ENCODE assay signal across 22 cellular contexts in the genomic region with DNA sequence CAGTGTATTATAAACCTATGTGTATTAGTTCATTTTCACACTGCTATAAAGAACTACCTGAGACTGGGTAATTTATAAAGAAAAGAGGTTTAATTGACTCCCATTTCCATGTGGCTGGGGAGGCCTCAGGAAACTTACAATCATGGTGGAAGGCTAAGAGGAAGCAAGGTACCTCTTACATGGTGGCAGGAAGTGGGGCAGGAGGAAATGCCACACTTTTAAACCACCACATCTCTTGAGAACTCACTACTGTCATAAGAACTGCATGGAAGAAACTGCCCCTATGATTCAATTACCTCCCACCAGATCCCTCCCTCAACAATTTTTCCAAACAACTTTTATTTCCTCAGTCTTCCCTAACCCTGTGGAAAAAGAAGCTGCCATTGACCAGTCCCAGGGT. TPM values are rescaled to one million over a fixed set of nuclear protein-coding genes. Genes with fewer than 3 reads are reported as not detected.
DNase-seq lines count a peak whose midpoint lies in the region; ATAC-seq and TF ChIP-seq lines count a peak whose summit lies in the region.
"Had no signal": no experiment of that assay in that cellular context is flagged by ENCODE, and none has a peak within 500 bp of the region (broad histone marks: within the 10 kb centered on the region; RNA-seq: fewer than 3 reads in every experiment).

No MANE protein-coding gene starts in this region.

- no peak for DNase-seq in activated naive CD8-positive, alpha-beta T cell treated with anti-CD3 and anti-CD28 coated beads for 36 hours
- no peak for DNase-seq in Karpas-422
- no peak for DNase-seq in GM03348 (ENCODE audit: low spot score)
- DNase-seq in mesothelial cell of epicardium (ENCODE audit: low spot score in 2 of 2, unreplicated experiment in 2 of 2), result no peak
- DNase-seq: ACHN; COR-L47; DMS 273 treated with DMSO at 0.1 percent for 48 hours; H7; KG1; NCI-H1092 treated with DMSO at 0.1 percent for 48 hours; NCI-H146; NCI-H2081; NCI-H2171 treated with DMSO at 0.1 percent for 48 hours; NCI-H446 treated with DMSO at 0.1 percent for 48 hours; NCI-H748 treated with DMSO at 0.1 percent for 48 hours; NK-92 treated with Interleukin-12 subunit alpha and Interleukin-12 subunit beta, amount 100 ng/mL, for 24 hours had no signal

- no peak overlapping the region for H3K4me3 Mint-ChIP-seq in activated naive CD8-positive, alpha-beta T cell
- no peak overlapping the region for H3K4me3 Mint-ChIP-seq in activated naive CD8-positive, alpha-beta T cell treated with anti-CD3 and anti-CD28 coated beads for 36 hours
- no peak overlapping the region for H3K4me3 Mint-ChIP-seq in activated T-helper 17 cell treated with anti-CD3 and anti-CD28 coated beads, Interleukin-2, amount 50 U/mL, for 72 hours
- H3K4me3 Mint-ChIP-seq in mesothelial cell of epicardium, result no peak overlapping the region

- H3K79me2 ChIP-seq in Loucy (ENCODE audit: insufficient read depth, low read length), result no peaks in the 10 kb centered on the region
- H3K79me2 ChIP-seq in Karpas-422 (ENCODE audit: low read length), result no peaks in the 10 kb centered on the region

- H3K27me3 ChIP-seq in Loucy (ENCODE audit: insufficient read depth, low read length, poor library complexity, severe bottlenecking) (no peaks in the 10 kb centered on the region), Karpas-422 (ENCODE audit: low read length) (no peaks in the 10 kb centered on the region)

- H3K27ac Mint-ChIP-seq in activated naive CD8-positive, alpha-beta T cell, result peak overlapping the region; percentile 51
- no peak overlapping the region for H3K27ac Mint-ChIP-seq in activated naive CD8-positive, alpha-beta T cell treated with anti-CD3 and anti-CD28 coated beads for 36 hours
- H3K27ac Mint-ChIP-seq in activated T-helper 17 cell treated with anti-CD3 and anti-CD28 coated beads, Interleukin-2, amount 50 U/mL, for 72 hours, result peak overlapping the region; percentile 15
- no peak overlapping the region for H3K27ac Mint-ChIP-seq in mesothelial cell of epicardium

- H3K27ac ChIP-seq in Karpas-422 (ENCODE audit: low read length), result no peak overlapping the region
- H3K27ac ChIP-seq: C4-2B had no signal

- peaks cover 7% of the 10 kb centered on the region for H3K4me1 Mint-ChIP-seq in activated naive CD8-positive, alpha-beta T cell (ENCODE audit: low read depth)
- peaks cover 8% of the 10 kb centered on the region for H3K4me1 Mint-ChIP-seq in activated naive CD8-positive, alpha-beta T cell treated with anti-CD3 and anti-CD28 coated beads for 36 hours
- H3K4me1 Mint-ChIP-seq in activated T-helper 17 cell treated with anti-CD3 and anti-CD28 coated beads, Interleukin-2, amount 50 U/mL, for 72 hours, result peaks cover 7% of the 10 kb centered on the region
- H3K4me1 Mint-ChIP-seq in mesothelial cell of epicardium, result no peaks in the 10 kb centered on the region

- H3K9me2 ChIP-seq in Loucy (replicated peaks; ENCODE audit: low read depth, low read length), result no peaks in the 10 kb centered on the region
- H3K9me2 ChIP-seq in Karpas-422 (replicated peaks; ENCODE audit: insufficient read depth, low read length), result no peaks in the 10 kb centered on the region

- H3K9me3 ChIP-seq in Loucy (ENCODE audit: insufficient read depth, low read depth, low read length) (no peaks in the 10 kb centered on the region), Karpas-422 (ENCODE audit: low read length) (no peaks in the 10 kb centered on the region)

- no peak overlapping the region for H3K4me3 ChIP-seq in Loucy (ENCODE audit: low read length, poor library complexity, severe bottlenecking)
- H3K4me3 ChIP-seq in Karpas-422 (ENCODE audit: low read length), result no peak overlapping the region

- TF ChIP-seq CTCF in Loucy (conservative IDR thresholded peaks at IDR 0.05; ENCODE audit: low read length) (no peak), mesothelial cell of epicardium (IDR thresholded peaks at IDR 0.05; ENCODE audit: unreplicated experiment) (no peak)

- H4K20me1 ChIP-seq in Loucy (ENCODE audit: insufficient read depth, low read length, poor library complexity, severe bottlenecking), result no peaks in the 10 kb centered on the region
- H4K20me1 ChIP-seq in Karpas-422 (ENCODE audit: insufficient read depth, low read depth, low read length), result no peaks in the 10 kb centered on the region

- H3K36me3 ChIP-seq in Loucy (ENCODE audit: insufficient read depth, low read length), result no peaks in the 10 kb centered on the region
- no peaks in the 10 kb centered on the region for H3K36me3 ChIP-seq in Karpas-422 (ENCODE audit: insufficient read depth, low read length)

- H3K9ac ChIP-seq in Loucy (ENCODE audit: low read depth, low read length, poor library complexity, severe bottlenecking) (no peak overlapping the region), Karpas-422 (ENCODE audit: low read length) (no peak overlapping the region)

- peaks cover 8% of the 10 kb centered on the region for H3K4me1 ChIP-seq in Loucy (ENCODE audit: insufficient read depth, low read length, poor library complexity, severe bottlenecking)
- H3K4me1 ChIP-seq in Karpas-422 (ENCODE audit: low read length), result peaks cover 15% of the 10 kb centered on the region

- H3K4me2 ChIP-seq in Loucy (ENCODE audit: low read depth, low read length, poor library complexity, severe bottlenecking), result no peak overlapping the region
- H3K4me2 ChIP-seq in Karpas-422 (ENCODE audit: low read depth, low read length, poor library complexity, severe bottlenecking), result no peak overlapping the region

- ATAC-seq in activated T-helper 17 cell treated with anti-CD3 and anti-CD28 coated beads, Interleukin-2, amount 50 U/mL, for 72 hours (replicated peaks), result no peak
- ATAC-seq: HepG2, Right ventricle myocardium inferior had no signal

- H3F3A ChIP-seq in Loucy (ENCODE audit: low read depth), result no peaks in the 10 kb centered on the region

- peak overlapping the region; percentile 75 for H2AFZ ChIP-seq in Loucy (ENCODE audit: low read length)
- H2AFZ ChIP-seq in Karpas-422 (ENCODE audit: low read length), result no peak overlapping the region

- H3K36me3 Mint-ChIP-seq in activated naive CD8-positive, alpha-beta T cell, result no peaks in the 10 kb centered on the region
- H3K36me3 Mint-ChIP-seq in activated naive CD8-positive, alpha-beta T cell treated with anti-CD3 and anti-CD28 coated beads for 36 hours, result no peaks in the 10 kb centered on the region
- no peaks in the 10 kb centered on the region for H3K36me3 Mint-ChIP-seq in activated T-helper 17 cell treated with anti-CD3 and anti-CD28 coated beads, Interleukin-2, amount 50 U/mL, for 72 hours (ENCODE audit: low read depth)
- H3K36me3 Mint-ChIP-seq in mesothelial cell of epicardium, result no peaks in the 10 kb centered on the region

- H3K27me3 Mint-ChIP-seq in activated naive CD8-positive, alpha-beta T cell, result peaks cover 3% of the 10 kb centered on the region
- peaks cover 8% of the 10 kb centered on the region for H3K27me3 Mint-ChIP-seq in activated naive CD8-positive, alpha-beta T cell treated with anti-CD3 and anti-CD28 coated beads for 36 hours
- H3K27me3 Mint-ChIP-seq in activated T-helper 17 cell treated with anti-CD3 and anti-CD28 coated beads, Interleukin-2, amount 50 U/mL, for 72 hours, result peaks cover 6% of the 10 kb centered on the region
- peaks cover 33% of the 10 kb centered on the region for H3K27me3 Mint-ChIP-seq in mesothelial cell of epicardium (ENCODE audit: low read depth)

- no peaks in the 10 kb centered on the region for H3K9me3 Mint-ChIP-seq in activated naive CD8-positive, alpha-beta T cell (ENCODE audit: low read depth)
- H3K9me3 Mint-ChIP-seq in activated naive CD8-positive, alpha-beta T cell treated with anti-CD3 and anti-CD28 coated beads for 36 hours, result no peaks in the 10 kb centered on the region
- no peaks in the 10 kb centered on the region for H3K9me3 Mint-ChIP-seq in activated T-helper 17 cell treated with anti-CD3 and anti-CD28 coated beads, Interleukin-2, amount 50 U/mL, for 72 hours
- no peaks in the 10 kb centered on the region for H3K9me3 Mint-ChIP-seq in mesothelial cell of epicardium

RNA-seq across cellular contexts. Expression of a gene that starts 14.5 kb away (rescaled TPM):
- total RNA-seq in activated naive CD8-positive, alpha-beta T cell treated with anti-CD3 and anti-CD28 coated beads for 36 hours, result 10 to 100 TPM; 78.4 to 84.0 TPM
- 10 to 100 TPM; 57.2 to 71.4 TPM for total RNA-seq in activated T-helper 17 cell treated with anti-CD3 and anti-CD28 coated beads, Interleukin-2, amount 50 U/mL, for 72 hours
- total RNA-seq in Karpas-422 (2014; rRNA removed; shearing (Covaris generic); ENCODE audit: low replicate concordance), result 62.2 and 64.6 TPM in 2 replicates
- 44.6 to 54.2 TPM (median 45.4 TPM) in 3 replicates for total RNA-seq in mesothelial cell of epicardium

Comparison
In these comparisons a context has a peak if more than half of its experiments do, and no peak if none do; other contexts are left out.
1. H3K27ac Mint-ChIP-seq: peak in activated naive CD8-positive, alpha-beta T cell (single experiment) and activated T-helper 17 cell treated with anti-CD3 and anti-CD28 coated beads, Interleukin-2, amount 50 U/mL, for 72 hours (single experiment); none in activated naive CD8-positive, alpha-beta T cell treated with anti-CD3 and anti-CD28 coated beads for 36 hours (single experiment) and mesothelial cell of epicardium (single experiment).